Comparison of ENCODE assay signal across 10 cellular contexts in genomic region chr18:32439802-32440201, GRCh38.
A peak's percentile ranks its signal among the peaks of the same experiment; 100 is the strongest.
DNase-seq lines count a peak whose midpoint lies in the region; ATAC-seq and TF ChIP-seq lines count a peak whose summit lies in the region.
"Had no signal": no experiment of that assay in that cellular context is flagged by ENCODE, and none has a peak within 500 bp of the region (broad histone marks: within the 10 kb centered on the region; RNA-seq: fewer than 3 reads in every experiment).

No MANE protein-coding gene starts in this region.

- peaks cover 34% of the 10 kb centered on the region for H3K27me3 Mint-ChIP-seq in stimulated activated naive CD8-positive, alpha-beta T cell treated with anti-CD3 and anti-CD28 coated beads, Interleukin-15, amount 100 ng/mL, for 72 hours
- H3K27me3 Mint-ChIP-seq in activated T-cell treated with anti-CD3 and anti-CD28 coated beads, Interleukin-2, amount 50 U/mL, for 24 hours, result peaks cover 14% of the 10 kb centered on the region

- DNase-seq in stimulated activated naive CD8-positive, alpha-beta T cell treated with anti-CD3 and anti-CD28 coated beads, Interleukin-15, Interleukin-2, amounts not matched to agents 100 U/mL and 50 U/mL, for 24 hours, result peak; percentile 3
- no peak for DNase-seq in stimulated activated naive CD8-positive, alpha-beta T cell treated with anti-CD3 and anti-CD28 coated beads, Interleukin-15, amount 100 ng/mL, for 72 hours
- DNase-seq in NCI-H82 treated with DMSO at 0.1 percent for 48 hours (lab: John Stamatoyannopoulos, UW; ENCODE audit: unreplicated experiment) (peak; percentile 28), fibroblast of pulmonary artery (ENCODE audit: low read depth) (no peak), amniotic stem cell (lab: John Stamatoyannopoulos, UW) (no peak), NOMO-1 treated with DMSO at 0.1 percent for 48 hours (lab: John Stamatoyannopoulos, UW; ENCODE audit: unreplicated experiment) (no peak)
- no peak for DNase-seq in activated T-cell treated with anti-CD3 and anti-CD28 coated beads, Interleukin-2, amount 50 U/mL, for 24 hours
- DNase-seq: DMS79 treated with DMSO at 0.1 percent for 48 hours; NK-92 treated with Interleukin-12 subunit alpha and Interleukin-12 subunit beta, amount 100 ng/mL, for 24 hours had no signal

- no peaks in the 10 kb centered on the region for H3K4me1 Mint-ChIP-seq in stimulated activated naive CD8-positive, alpha-beta T cell treated with anti-CD3 and anti-CD28 coated beads, Interleukin-15, amount 100 ng/mL, for 72 hours
- H3K4me1 Mint-ChIP-seq in activated T-cell treated with anti-CD3 and anti-CD28 coated beads, Interleukin-2, amount 50 U/mL, for 24 hours (ENCODE audit: low read depth), result no peaks in the 10 kb centered on the region

- H3K4me3 Mint-ChIP-seq in stimulated activated naive CD8-positive, alpha-beta T cell treated with anti-CD3 and anti-CD28 coated beads, Interleukin-15, amount 100 ng/mL, for 72 hours, result no peak overlapping the region
- H3K4me3 Mint-ChIP-seq in activated T-cell treated with anti-CD3 and anti-CD28 coated beads, Interleukin-2, amount 50 U/mL, for 24 hours, result no peak overlapping the region

- H3K4me3 ChIP-seq in fibroblast of pulmonary artery (replicated peaks; ENCODE audit: low read depth, low read length), result no peak overlapping the region

- H3K27ac Mint-ChIP-seq in stimulated activated naive CD8-positive, alpha-beta T cell treated with anti-CD3 and anti-CD28 coated beads, Interleukin-15, amount 100 ng/mL, for 72 hours, result no peak overlapping the region
- no peak overlapping the region for H3K27ac Mint-ChIP-seq in activated T-cell treated with anti-CD3 and anti-CD28 coated beads, Interleukin-2, amount 50 U/mL, for 24 hours

- H3K36me3 Mint-ChIP-seq in activated T-cell treated with anti-CD3 and anti-CD28 coated beads, Interleukin-2, amount 50 U/mL, for 24 hours (ENCODE audit: low read depth), result no peaks in the 10 kb centered on the region

- TF ChIP-seq CTCF in fibroblast of pulmonary artery (IDR thresholded peaks at IDR 0.05; ENCODE audit: low read length, missing control alignments), result peak; percentile 41

- no peak for ATAC-seq in stimulated activated naive CD8-positive, alpha-beta T cell treated with anti-CD3 and anti-CD28 coated beads, Interleukin-15, Interleukin-2, amounts not matched to agents 100 U/mL and 50 U/mL, for 24 hours
- no peak for ATAC-seq in stimulated activated naive CD8-positive, alpha-beta T cell treated with anti-CD3 and anti-CD28 coated beads, Interleukin-15, amount 100 ng/mL, for 72 hours
- no peak for ATAC-seq in GM18907 (IDR thresholded peaks at IDR 0.05; ENCODE audit: unreplicated experiment)

- H3K9me3 Mint-ChIP-seq in stimulated activated naive CD8-positive, alpha-beta T cell treated with anti-CD3 and anti-CD28 coated beads, Interleukin-15, amount 100 ng/mL, for 72 hours, result no peaks in the 10 kb centered on the region
- no peaks in the 10 kb centered on the region for H3K9me3 Mint-ChIP-seq in activated T-cell treated with anti-CD3 and anti-CD28 coated beads, Interleukin-2, amount 50 U/mL, for 24 hours

Comparison
In these comparisons a context has a peak if more than half of its experiments do, and no peak if none do; other contexts are left out.
1. DNase-seq: peak in stimulated activated naive CD8-positive, alpha-beta T cell treated with anti-CD3 and anti-CD28 coated beads, Interleukin-15, Interleukin-2, amounts not matched to agents 100 U/mL and 50 U/mL, for 24 hours (single experiment) and NCI-H82 treated with DMSO at 0.1 percent for 48 hours (single experiment); none in stimulated activated naive CD8-positive, alpha-beta T cell treated with anti-CD3 and anti-CD28 coated beads, Interleukin-15, amount 100 ng/mL, for 72 hours (0 of 2), fibroblast of pulmonary artery (single experiment), amniotic stem cell (single experiment), NOMO-1 treated with DMSO at 0.1 percent for 48 hours (single experiment) and activated T-cell treated with anti-CD3 and anti-CD28 coated beads, Interleukin-2, amount 50 U/mL, for 24 hours (single experiment).